In the genomic region with DNA sequence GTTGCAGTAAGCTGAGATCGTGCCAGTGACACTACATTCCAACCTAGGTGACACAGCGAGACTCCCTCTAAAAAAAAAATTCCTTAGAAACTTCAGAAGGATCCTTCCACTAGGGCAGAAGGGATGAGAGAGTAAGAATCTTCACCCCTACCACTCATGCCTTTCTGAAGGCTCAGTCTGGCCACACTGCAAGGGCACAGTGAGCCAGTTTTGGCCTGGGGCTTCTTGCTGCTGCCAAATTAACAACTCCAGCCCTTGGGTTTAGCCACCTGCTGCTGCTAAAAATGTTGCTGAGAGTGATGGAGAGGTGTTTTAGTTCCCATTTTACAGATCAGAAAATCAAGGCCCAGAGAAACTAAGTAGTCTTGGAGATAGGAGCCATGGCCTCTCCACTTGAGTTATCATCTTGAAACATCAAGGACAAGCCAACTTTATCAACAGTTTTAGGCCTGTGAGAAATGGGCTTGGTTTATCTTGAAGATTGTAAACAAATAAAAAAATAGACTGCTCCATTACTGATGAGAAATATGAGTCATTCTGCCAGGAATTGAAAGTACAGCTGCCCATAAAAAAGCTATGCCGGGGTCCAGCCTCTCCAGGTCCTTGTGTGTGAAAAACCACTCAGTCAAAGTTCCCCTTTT, we compare ENCODE assay signal across 1 cellular context.
A peak's percentile ranks its signal among the peaks of the same experiment; 100 is the strongest.
TF ChIP-seq lines count a peak whose summit lies in the region.

No MANE protein-coding gene starts in this region.

TF ChIP-seq in HepG2, 621 proteins besides CTCF, POLR2A, EP300 and RAD21:
- TF ChIP-seq, protein P1, sequence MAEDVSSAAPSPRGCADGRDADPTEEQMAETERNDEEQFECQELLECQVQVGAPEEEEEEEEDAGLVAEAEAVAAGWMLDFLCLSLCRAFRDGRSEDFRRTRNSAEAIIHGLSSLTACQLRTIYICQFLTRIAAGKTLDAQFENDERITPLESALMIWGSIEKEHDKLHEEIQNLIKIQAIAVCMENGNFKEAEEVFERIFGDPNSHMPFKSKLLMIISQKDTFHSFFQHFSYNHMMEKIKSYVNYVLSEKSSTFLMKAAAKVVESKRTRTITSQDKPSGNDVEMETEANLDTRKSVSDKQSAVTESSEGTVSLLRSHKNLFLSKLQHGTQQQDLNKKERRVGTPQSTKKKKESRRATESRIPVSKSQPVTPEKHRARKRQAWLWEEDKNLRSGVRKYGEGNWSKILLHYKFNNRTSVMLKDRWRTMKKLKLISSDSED (CRISPR knock-in tag; IDR thresholded peaks at IDR 0.05): no peak
- TF ChIP-seq ZFP36L1 (CRISPR knock-in tag; IDR thresholded peaks at IDR 0.05) (no peak), HDAC2 (CRISPR knock-in tag; IDR thresholded peaks at IDR 0.05) (no peak), MED1 (CRISPR knock-in tag; IDR thresholded peaks at IDR 0.05) (no peak), ZNF552 (CRISPR knock-in tag; IDR thresholded peaks at IDR 0.05; ENCODE audit: borderline replicate concordance) (no peak), FOXP1 (IDR thresholded peaks at IDR 0.05) (no peak), FOXP1 (CRISPR knock-in tag; IDR thresholded peaks at IDR 0.05) (no peak), ZNF629 (CRISPR knock-in tag; conservative IDR thresholded peaks at IDR 0.05) (peak; percentile 82)
- TF ChIP-seq, protein P2, sequence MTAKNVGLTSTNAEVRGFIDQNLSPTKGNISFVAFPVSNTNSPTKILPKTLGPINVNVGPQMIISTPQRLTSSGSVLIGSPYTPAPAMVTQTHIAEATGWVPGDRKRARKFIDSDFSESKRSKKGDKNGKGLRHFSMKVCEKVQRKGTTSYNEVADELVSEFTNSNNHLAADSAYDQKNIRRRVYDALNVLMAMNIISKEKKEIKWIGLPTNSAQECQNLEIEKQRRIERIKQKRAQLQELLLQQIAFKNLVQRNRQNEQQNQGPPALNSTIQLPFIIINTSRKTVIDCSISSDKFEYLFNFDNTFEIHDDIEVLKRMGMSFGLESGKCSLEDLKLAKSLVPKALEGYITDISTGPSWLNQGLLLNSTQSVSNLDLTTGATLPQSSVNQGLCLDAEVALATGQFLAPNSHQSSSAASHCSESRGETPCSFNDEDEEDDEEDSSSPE (CRISPR knock-in tag; IDR thresholded peaks at IDR 0.05): no peak
- TF ChIP-seq, protein P3, sequence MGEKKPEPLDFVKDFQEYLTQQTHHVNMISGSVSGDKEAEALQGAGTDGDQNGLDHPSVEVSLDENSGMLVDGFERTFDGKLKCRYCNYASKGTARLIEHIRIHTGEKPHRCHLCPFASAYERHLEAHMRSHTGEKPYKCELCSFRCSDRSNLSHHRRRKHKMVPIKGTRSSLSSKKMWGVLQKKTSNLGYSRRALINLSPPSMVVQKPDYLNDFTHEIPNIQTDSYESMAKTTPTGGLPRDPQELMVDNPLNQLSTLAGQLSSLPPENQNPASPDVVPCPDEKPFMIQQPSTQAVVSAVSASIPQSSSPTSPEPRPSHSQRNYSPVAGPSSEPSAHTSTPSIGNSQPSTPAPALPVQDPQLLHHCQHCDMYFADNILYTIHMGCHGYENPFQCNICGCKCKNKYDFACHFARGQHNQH (CRISPR knock-in tag; IDR thresholded peaks at IDR 0.05): no peak
TF ChIP-seq in HepG2: peak in this region for 1.
